ENCODE assay signal across 11 cellular contexts in genomic region chr16:31338166-31338685, GRCh38. TPM values are rescaled to one million over a fixed set of nuclear protein-coding genes. Genes with fewer than 3 reads are reported as not detected.
DNase-seq lines count a peak whose midpoint lies in the region; TF ChIP-seq lines count a peak whose summit lies in the region.
"Not testable (repeated sequence)": the region's sequence is repeated elsewhere in the genome, so short reads cannot be mapped to it uniquely, and the experiment has no call there.
"Had no signal": no experiment of that assay in that cellular context is flagged by ENCODE, and none has a peak within 500 bp of the region (broad histone marks: within the 10 kb centered on the region; RNA-seq: fewer than 3 reads in every experiment).

No MANE protein-coding gene starts in this region.

- not testable (repeated sequence) for H3K27me3 ChIP-seq in CD8-positive, alpha-beta memory T cell (ENCODE audit: insufficient read depth, low read length, poor library complexity, severe bottlenecking); right atrium auricular region

- H3K4me3 ChIP-seq in CD8-positive, alpha-beta memory T cell (ENCODE audit: low read length); right atrium auricular region: not testable (repeated sequence)

- H3K27me3 Mint-ChIP-seq in CD8-positive, alpha-beta memory T cell; osteocyte (ENCODE audit: unreplicated experiment): not testable (repeated sequence)
- H3K27me3 Mint-ChIP-seq in activated CD4-positive, alpha-beta T cell treated with anti-CD3 and anti-CD28 coated beads, Interleukin-2, amount 10 ng/mL, durations not matched to agents 7 days and 5 days, result peaks cover 25% of the 10 kb centered on the region
- H3K27me3 Mint-ChIP-seq in type B pancreatic cell, result peaks cover 29% of the 10 kb centered on the region

- H3K36me3 Mint-ChIP-seq in CD8-positive, alpha-beta memory T cell; activated CD4-positive, alpha-beta T cell treated with anti-CD3 and anti-CD28 coated beads, Interleukin-2, amount 10 ng/mL, durations not matched to agents 7 days and 5 days (ENCODE audit: low read depth); osteocyte (ENCODE audit: unreplicated experiment); type B pancreatic cell: not testable (repeated sequence)

- POLR2A ChIA-PET in CD8-positive, alpha-beta memory T cell (lab: Charles Lee); activated CD4-positive, alpha-beta T cell treated with anti-CD3 and anti-CD28 coated beads, Interleukin-2, amount 10 ng/mL, durations not matched to agents 7 days and 5 days (lab: Charles Lee): not testable (repeated sequence)

- H3K9me3 Mint-ChIP-seq in CD8-positive, alpha-beta memory T cell; activated CD4-positive, alpha-beta T cell treated with anti-CD3 and anti-CD28 coated beads, Interleukin-2, amount 10 ng/mL, durations not matched to agents 7 days and 5 days; osteocyte (ENCODE audit: unreplicated experiment); type B pancreatic cell: not testable (repeated sequence)

- peak overlapping the region in 5 of 7 donors; percentile 24 to 68 (median 51) for H3K4me3 Mint-ChIP-seq in CD8-positive, alpha-beta memory T cell
- H3K4me3 Mint-ChIP-seq in activated CD4-positive, alpha-beta T cell treated with anti-CD3 and anti-CD28 coated beads, Interleukin-2, amount 10 ng/mL, durations not matched to agents 7 days and 5 days; osteocyte (ENCODE audit: unreplicated experiment); type B pancreatic cell: not testable (repeated sequence)

- CTCF ChIA-PET in CD8-positive, alpha-beta memory T cell (lab: Charles Lee), result not testable (repeated sequence)
- CTCF ChIA-PET in activated CD4-positive, alpha-beta T cell treated with anti-CD3 and anti-CD28 coated beads, Interleukin-2, amount 10 ng/mL, durations not matched to agents 7 days and 5 days (lab: Charles Lee), result interaction anchor here (0.6 to 0.7 kb wide), 2 partner anchors 61 to 180 kb away, joined by 3 read pairs; no protein-coding TSS in a partner anchor

- not testable (repeated sequence) for H3K27ac ChIP-seq in CD8-positive, alpha-beta memory T cell (ENCODE audit: low read depth, low read length); right atrium auricular region

- H3K27ac Mint-ChIP-seq in CD8-positive, alpha-beta memory T cell, result peak overlapping the region in 3 of 8 donors; percentile 35 to 75 (median 47)
- peak overlapping the region; percentile 9 for H3K27ac Mint-ChIP-seq in activated CD4-positive, alpha-beta T cell treated with anti-CD3 and anti-CD28 coated beads, Interleukin-2, amount 10 ng/mL, durations not matched to agents 7 days and 5 days
- H3K27ac Mint-ChIP-seq in osteocyte (ENCODE audit: unreplicated experiment); type B pancreatic cell: not testable (repeated sequence)

- H3K4me1 Mint-ChIP-seq in CD8-positive, alpha-beta memory T cell, result peaks cover 28 to 41% (median 33%) of the 10 kb centered on the region in 3 donors
- peaks cover 25% of the 10 kb centered on the region for H3K4me1 Mint-ChIP-seq in activated CD4-positive, alpha-beta T cell treated with anti-CD3 and anti-CD28 coated beads, Interleukin-2, amount 10 ng/mL, durations not matched to agents 7 days and 5 days
- not testable (repeated sequence) for H3K4me1 Mint-ChIP-seq in osteocyte (ENCODE audit: unreplicated experiment); type B pancreatic cell (ENCODE audit: unreplicated experiment)

- not testable (repeated sequence) for TF ChIP-seq CTCF in right atrium auricular region (IDR thresholded peaks at IDR 0.05); osteocyte (IDR thresholded peaks at IDR 0.05); type B pancreatic cell (conservative IDR thresholded peaks at IDR 0.05)

- peak in 1 of 5 donors; percentile 53 for DNase-seq in CD8-positive, alpha-beta memory T cell
- DNase-seq in activated CD4-positive, alpha-beta T cell treated with anti-CD3 and anti-CD28 coated beads, Interleukin-2, amount 10 ng/mL, durations not matched to agents 7 days and 5 days, result not testable (repeated sequence)
- peak; percentile 29 for DNase-seq in activated gamma-delta T cell treated with Interleukin-2 at 50 U/mL for 16 hours
- DNase-seq in right atrium auricular region (ENCODE audit: low spot score), result peak; percentile 38
- peak; percentile 26 for DNase-seq in mesenteric fat pad (ENCODE audit: low spot score)
- DNase-seq in osteocyte (ENCODE audit: extremely low spot score, unreplicated experiment), result peak; percentile 51
- DNase-seq in type B pancreatic cell (ENCODE audit: extremely low spot score, unreplicated experiment), result peak; percentile 24

- not testable (repeated sequence) for H3K9me3 ChIP-seq in CD8-positive, alpha-beta memory T cell (ENCODE audit: low read length); right atrium auricular region

- H3K36me3 ChIP-seq in CD8-positive, alpha-beta memory T cell (ENCODE audit: insufficient read depth, low read length); right atrium auricular region: not testable (repeated sequence)

- peaks cover 11% of the 10 kb centered on the region for H3K4me1 ChIP-seq in CD8-positive, alpha-beta memory T cell (ENCODE audit: insufficient read depth, low read length)
- H3K4me1 ChIP-seq in right atrium auricular region, result not testable (repeated sequence)

RNA-seq across cellular contexts. Expression of gene ITGAX, which starts 16.8 kb away (rescaled TPM):
- total RNA-seq in CD8-positive, alpha-beta memory T cell, result 1 to 10 TPM; 2.1 to 2.7 TPM
- polyA plus RNA-seq in CD8-positive, alpha-beta memory T cell, result 0.46 TPM
- 1 to 10 TPM; 2.9 to 3.1 TPM for total RNA-seq in activated CD4-positive, alpha-beta T cell treated with anti-CD3 and anti-CD28 coated beads, Interleukin-2, amount 10 ng/mL, durations not matched to agents 7 days and 5 days
- total RNA-seq in right atrium auricular region, result 1 to 10 TPM in 1 of 2 donors, under 1 TPM in 1; 0.78 to 2.6 TPM
- total RNA-seq in mesenteric fat pad, result 36.4 TPM
- not detected in 2 replicates for total RNA-seq in osteocyte
- total RNA-seq in type B pancreatic cell (ENCODE audit: low replicate concordance), result not detected in 2 replicates
- total RNA-seq: GM23248 had no signal
- polyA plus RNA-seq: GM23248 had no signal

RNA-seq across cellular contexts. Expression of gene ITGAD, which starts 54.9 kb away (rescaled TPM):
- not detected for total RNA-seq in CD8-positive, alpha-beta memory T cell
- polyA plus RNA-seq in CD8-positive, alpha-beta memory T cell, result 0.12 TPM
- not detected for total RNA-seq in activated CD4-positive, alpha-beta T cell treated with anti-CD3 and anti-CD28 coated beads, Interleukin-2, amount 10 ng/mL, durations not matched to agents 7 days and 5 days
- total RNA-seq in right atrium auricular region (not detected), mesenteric fat pad (0.39 TPM), osteocyte (not detected in 2 replicates), type B pancreatic cell (ENCODE audit: low replicate concordance) (not detected in 2 replicates)
- total RNA-seq: A172, B cell, GM23248, H4 had no signal
- polyA plus RNA-seq: GM23248 had no signal
